In the genomic region with DNA sequence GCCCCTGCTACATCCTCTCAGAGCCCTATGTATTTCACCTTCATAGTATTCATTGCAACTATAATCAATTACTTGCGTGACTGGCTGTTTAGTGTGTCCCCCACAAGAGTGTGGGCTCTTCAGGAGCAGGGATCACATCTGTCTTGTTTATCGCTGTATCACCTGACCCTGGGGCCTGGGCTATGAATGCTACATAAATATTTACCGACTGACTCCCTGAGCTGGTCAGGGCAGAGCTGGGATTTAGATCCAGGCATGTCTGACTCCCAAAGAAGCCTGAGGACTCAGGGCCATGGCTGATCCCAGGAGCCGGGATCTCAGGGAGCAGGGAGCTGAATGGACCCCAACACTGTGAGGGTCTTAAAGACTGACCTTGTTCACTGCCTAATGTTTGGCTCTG, we compare ENCODE assay signal across 1 cellular context.
TF ChIP-seq lines count a peak whose summit lies in the region.

No MANE protein-coding gene starts in this region.

TF ChIP-seq in HepG2, 621 proteins besides CTCF, POLR2A, EP300 and RAD21 (continued from another document and continues in another):
- TF ChIP-seq XRCC5 (optimal IDR thresholded peaks at IDR 0.05; ENCODE audit: low read length) (no peak), SMYD3 (CRISPR knock-in tag; IDR thresholded peaks at IDR 0.05) (no peak), FOXK1 (CRISPR knock-in tag; IDR thresholded peaks at IDR 0.05; ENCODE audit: borderline replicate concordance, low read depth) (peak; percentile 77; the same call in 1 of the 2 replicates), PATZ1 (CRISPR knock-in tag; IDR thresholded peaks at IDR 0.05) (peak; percentile 18; the same call in 1 of the 2 replicates), ATF5 (CRISPR knock-in tag; IDR thresholded peaks at IDR 0.05; ENCODE audit: low read depth) (no peak), MXI1 (IDR thresholded peaks at IDR 0.05; ENCODE audit: borderline replicate concordance, low read depth, low read length) (peak; percentile 26; the same call in 1 of the 3 replicates), ZNF776 (CRISPR knock-in tag; IDR thresholded peaks at IDR 0.05) (no peak), ZBTB43 (CRISPR knock-in tag; conservative IDR thresholded peaks at IDR 0.05) (no peak), AHDC1 (CRISPR knock-in tag; IDR thresholded peaks at IDR 0.05; ENCODE audit: borderline replicate concordance) (no peak), HIVEP1 (CRISPR knock-in tag; IDR thresholded peaks at IDR 0.05) (no peak), ZFP1 (CRISPR knock-in tag; IDR thresholded peaks at IDR 0.05) (no peak), ZNF607 (CRISPR knock-in tag; IDR thresholded peaks at IDR 0.05; ENCODE audit: borderline replicate concordance) (peak; percentile 50; the same call in 1 of the 2 replicates), MLLT10 (CRISPR knock-in tag; IDR thresholded peaks at IDR 0.05) (no peak), ZNF263 (CRISPR knock-in tag; IDR thresholded peaks at IDR 0.05) (peak; percentile 34; the same call in 1 of the 2 replicates), HMGXB4 (CRISPR knock-in tag; IDR thresholded peaks at IDR 0.05; ENCODE audit: borderline replicate concordance in 1 of 2, low read depth in 1 of 2) (0 out of 4 replicates have a peak, but pooled peaks of 1 of the 2 experiments have one; percentile 24), ZNF407 (CRISPR knock-in tag; IDR thresholded peaks at IDR 0.05; ENCODE audit: not compliant biosample characterization) (no peak), ZNF24 (IDR thresholded peaks at IDR 0.05) (no peak), SNRNP70 (IDR thresholded peaks at IDR 0.05; ENCODE audit: low read depth, low read length) (no peak), ZNF33B (CRISPR knock-in tag; IDR thresholded peaks at IDR 0.05) (no peak), CENPT (CRISPR knock-in tag; IDR thresholded peaks at IDR 0.05; ENCODE audit: low read depth) (no peak)
- TF ChIP-seq, protein P1, sequence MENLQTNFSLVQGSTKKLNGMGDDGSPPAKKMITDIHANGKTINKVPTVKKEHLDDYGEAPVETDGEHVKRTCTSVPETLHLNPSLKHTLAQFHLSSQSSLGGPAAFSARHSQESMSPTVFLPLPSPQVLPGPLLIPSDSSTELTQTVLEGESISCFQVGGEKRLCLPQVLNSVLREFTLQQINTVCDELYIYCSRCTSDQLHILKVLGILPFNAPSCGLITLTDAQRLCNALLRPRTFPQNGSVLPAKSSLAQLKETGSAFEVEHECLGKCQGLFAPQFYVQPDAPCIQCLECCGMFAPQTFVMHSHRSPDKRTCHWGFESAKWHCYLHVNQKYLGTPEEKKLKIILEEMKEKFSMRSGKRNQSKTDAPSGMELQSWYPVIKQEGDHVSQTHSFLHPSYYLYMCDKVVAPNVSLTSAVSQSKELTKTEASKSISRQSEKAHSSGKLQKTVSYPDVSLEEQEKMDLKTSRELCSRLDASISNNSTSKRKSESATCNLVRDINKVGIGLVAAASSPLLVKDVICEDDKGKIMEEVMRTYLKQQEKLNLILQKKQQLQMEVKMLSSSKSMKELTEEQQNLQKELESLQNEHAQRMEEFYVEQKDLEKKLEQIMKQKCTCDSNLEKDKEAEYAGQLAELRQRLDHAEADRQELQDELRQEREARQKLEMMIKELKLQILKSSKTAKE (CRISPR knock-in tag; IDR thresholded peaks at IDR 0.05; ENCODE audit: borderline replicate concordance): no peak
- TF ChIP-seq, protein P2, sequence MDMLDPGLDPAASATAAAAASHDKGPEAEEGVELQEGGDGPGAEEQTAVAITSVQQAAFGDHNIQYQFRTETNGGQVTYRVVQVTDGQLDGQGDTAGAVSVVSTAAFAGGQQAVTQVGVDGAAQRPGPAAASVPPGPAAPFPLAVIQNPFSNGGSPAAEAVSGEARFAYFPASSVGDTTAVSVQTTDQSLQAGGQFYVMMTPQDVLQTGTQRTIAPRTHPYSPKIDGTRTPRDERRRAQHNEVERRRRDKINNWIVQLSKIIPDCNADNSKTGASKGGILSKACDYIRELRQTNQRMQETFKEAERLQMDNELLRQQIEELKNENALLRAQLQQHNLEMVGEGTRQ (IDR thresholded peaks at IDR 0.05; ENCODE audit: low read depth, low read length): no peak
- TF ChIP-seq, protein P2 (CRISPR knock-in tag; IDR thresholded peaks at IDR 0.05; ENCODE audit: borderline replicate concordance): peak; percentile 60; the same call in 1 of the 2 replicates
